1 cellular context compared by ENCODE assay signal in the genomic region with DNA sequence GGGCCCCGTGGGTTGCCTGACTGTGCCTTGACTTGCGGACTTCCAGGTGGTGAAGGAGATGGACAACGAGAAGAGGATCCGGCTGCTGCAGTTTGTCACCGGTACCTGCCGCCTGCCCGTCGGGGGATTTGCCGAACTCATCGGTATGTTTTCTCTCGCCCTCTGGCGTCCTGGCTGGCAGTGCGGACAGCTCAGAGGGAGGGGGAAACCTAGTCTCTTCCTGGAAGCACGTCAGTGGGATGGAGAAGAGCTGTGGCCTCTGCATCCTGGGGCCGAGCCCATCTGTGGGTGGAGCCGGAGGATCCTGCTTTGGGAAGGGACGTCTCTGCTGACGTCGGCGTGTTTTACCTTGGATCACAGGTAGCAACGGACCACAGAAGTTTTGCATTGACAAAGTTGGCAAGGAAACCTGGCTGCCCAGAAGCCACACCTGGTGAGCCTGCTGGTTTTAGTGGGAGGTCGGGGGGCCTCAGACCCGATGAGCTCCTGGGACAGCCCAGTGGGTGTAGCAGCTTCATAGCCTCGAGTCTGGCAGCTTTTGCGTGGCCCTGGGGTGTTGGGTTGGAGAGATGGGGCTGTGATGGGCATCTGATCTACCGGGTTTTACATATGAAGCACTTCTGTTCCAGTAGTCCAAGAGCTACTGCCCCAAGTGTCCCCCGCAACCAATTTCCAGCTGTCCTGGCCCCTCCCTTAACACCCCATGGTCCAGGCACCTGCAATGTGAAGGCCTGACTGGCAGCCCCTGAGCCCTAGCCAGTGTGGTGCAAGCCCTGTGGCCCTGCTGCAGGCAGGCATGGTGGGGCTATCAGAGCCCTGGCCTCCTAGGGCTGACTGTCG.
TF ChIP-seq lines count a peak whose summit lies in the region.

No MANE protein-coding gene starts in this region.

TF ChIP-seq in WTC11, 78 proteins besides CTCF, POLR2A, EP300 and RAD21 (continued from another document):
- TF ChIP-seq, protein P1, sequence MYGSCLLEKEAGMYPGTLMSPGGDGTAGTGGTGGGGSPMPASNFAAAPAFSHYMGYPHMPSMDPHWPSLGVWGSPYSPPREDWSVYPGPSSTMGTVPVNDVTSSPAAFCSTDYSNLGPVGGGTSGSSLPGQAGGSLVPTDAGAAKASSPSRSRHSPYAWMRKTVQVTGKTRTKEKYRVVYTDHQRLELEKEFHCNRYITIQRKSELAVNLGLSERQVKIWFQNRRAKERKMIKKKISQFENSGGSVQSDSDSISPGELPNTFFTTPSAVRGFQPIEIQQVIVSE (CRISPR knock-in tag; IDR thresholded peaks at IDR 0.05; ENCODE audit: borderline replicate concordance): no peak
- TF ChIP-seq, protein P2, sequence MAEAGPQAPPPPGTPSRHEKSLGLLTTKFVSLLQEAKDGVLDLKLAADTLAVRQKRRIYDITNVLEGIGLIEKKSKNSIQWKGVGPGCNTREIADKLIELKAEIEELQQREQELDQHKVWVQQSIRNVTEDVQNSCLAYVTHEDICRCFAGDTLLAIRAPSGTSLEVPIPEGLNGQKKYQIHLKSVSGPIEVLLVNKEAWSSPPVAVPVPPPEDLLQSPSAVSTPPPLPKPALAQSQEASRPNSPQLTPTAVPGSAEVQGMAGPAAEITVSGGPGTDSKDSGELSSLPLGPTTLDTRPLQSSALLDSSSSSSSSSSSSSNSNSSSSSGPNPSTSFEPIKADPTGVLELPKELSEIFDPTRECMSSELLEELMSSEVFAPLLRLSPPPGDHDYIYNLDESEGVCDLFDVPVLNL (CRISPR knock-in tag; IDR thresholded peaks at IDR 0.05; ENCODE audit: borderline replicate concordance, low read depth): no peak
- no peak for TF ChIP-seq ZNF232 (CRISPR knock-in tag; IDR thresholded peaks at IDR 0.05)
- TF ChIP-seq NR1H2 (CRISPR knock-in tag; IDR thresholded peaks at IDR 0.05): no peak
- TF ChIP-seq E2F1 (CRISPR knock-in tag; IDR thresholded peaks at IDR 0.05): no peak
- TF ChIP-seq PRRX2 (CRISPR knock-in tag; IDR thresholded peaks at IDR 0.05): no peak
- TF ChIP-seq ESRRA (CRISPR knock-in tag; IDR thresholded peaks at IDR 0.05; ENCODE audit: borderline replicate concordance): no peak
- TF ChIP-seq, protein P3, sequence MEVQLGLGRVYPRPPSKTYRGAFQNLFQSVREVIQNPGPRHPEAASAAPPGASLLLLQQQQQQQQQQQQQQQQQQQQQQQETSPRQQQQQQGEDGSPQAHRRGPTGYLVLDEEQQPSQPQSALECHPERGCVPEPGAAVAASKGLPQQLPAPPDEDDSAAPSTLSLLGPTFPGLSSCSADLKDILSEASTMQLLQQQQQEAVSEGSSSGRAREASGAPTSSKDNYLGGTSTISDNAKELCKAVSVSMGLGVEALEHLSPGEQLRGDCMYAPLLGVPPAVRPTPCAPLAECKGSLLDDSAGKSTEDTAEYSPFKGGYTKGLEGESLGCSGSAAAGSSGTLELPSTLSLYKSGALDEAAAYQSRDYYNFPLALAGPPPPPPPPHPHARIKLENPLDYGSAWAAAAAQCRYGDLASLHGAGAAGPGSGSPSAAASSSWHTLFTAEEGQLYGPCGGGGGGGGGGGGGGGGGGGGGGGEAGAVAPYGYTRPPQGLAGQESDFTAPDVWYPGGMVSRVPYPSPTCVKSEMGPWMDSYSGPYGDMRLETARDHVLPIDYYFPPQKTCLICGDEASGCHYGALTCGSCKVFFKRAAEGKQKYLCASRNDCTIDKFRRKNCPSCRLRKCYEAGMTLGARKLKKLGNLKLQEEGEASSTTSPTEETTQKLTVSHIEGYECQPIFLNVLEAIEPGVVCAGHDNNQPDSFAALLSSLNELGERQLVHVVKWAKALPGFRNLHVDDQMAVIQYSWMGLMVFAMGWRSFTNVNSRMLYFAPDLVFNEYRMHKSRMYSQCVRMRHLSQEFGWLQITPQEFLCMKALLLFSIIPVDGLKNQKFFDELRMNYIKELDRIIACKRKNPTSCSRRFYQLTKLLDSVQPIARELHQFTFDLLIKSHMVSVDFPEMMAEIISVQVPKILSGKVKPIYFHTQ (CRISPR knock-in tag; IDR thresholded peaks at IDR 0.05): no peak
- TF ChIP-seq, protein P4, sequence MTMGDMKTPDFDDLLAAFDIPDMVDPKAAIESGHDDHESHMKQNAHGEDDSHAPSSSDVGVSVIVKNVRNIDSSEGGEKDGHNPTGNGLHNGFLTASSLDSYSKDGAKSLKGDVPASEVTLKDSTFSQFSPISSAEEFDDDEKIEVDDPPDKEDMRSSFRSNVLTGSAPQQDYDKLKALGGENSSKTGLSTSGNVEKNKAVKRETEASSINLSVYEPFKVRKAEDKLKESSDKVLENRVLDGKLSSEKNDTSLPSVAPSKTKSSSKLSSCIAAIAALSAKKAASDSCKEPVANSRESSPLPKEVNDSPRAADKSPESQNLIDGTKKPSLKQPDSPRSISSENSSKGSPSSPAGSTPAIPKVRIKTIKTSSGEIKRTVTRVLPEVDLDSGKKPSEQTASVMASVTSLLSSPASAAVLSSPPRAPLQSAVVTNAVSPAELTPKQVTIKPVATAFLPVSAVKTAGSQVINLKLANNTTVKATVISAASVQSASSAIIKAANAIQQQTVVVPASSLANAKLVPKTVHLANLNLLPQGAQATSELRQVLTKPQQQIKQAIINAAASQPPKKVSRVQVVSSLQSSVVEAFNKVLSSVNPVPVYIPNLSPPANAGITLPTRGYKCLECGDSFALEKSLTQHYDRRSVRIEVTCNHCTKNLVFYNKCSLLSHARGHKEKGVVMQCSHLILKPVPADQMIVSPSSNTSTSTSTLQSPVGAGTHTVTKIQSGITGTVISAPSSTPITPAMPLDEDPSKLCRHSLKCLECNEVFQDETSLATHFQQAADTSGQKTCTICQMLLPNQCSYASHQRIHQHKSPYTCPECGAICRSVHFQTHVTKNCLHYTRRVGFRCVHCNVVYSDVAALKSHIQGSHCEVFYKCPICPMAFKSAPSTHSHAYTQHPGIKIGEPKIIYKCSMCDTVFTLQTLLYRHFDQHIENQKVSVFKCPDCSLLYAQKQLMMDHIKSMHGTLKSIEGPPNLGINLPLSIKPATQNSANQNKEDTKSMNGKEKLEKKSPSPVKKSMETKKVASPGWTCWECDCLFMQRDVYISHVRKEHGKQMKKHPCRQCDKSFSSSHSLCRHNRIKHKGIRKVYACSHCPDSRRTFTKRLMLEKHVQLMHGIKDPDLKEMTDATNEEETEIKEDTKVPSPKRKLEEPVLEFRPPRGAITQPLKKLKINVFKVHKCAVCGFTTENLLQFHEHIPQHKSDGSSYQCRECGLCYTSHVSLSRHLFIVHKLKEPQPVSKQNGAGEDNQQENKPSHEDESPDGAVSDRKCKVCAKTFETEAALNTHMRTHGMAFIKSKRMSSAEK (CRISPR knock-in tag; IDR thresholded peaks at IDR 0.05; ENCODE audit: borderline replicate concordance): no peak
- no peak for TF ChIP-seq SMAD3 (CRISPR knock-in tag; IDR thresholded peaks at IDR 0.05; ENCODE audit: borderline replicate concordance)
- no peak for TF ChIP-seq GRHL2 (CRISPR knock-in tag; IDR thresholded peaks at IDR 0.05; ENCODE audit: insufficient replicate concordance, severe bottlenecking)
- no peak for TF ChIP-seq MYBL2 (CRISPR knock-in tag; IDR thresholded peaks at IDR 0.05)
- TF ChIP-seq TP53 (CRISPR knock-in tag; IDR thresholded peaks at IDR 0.05): no peak
- TF ChIP-seq ARID4B (CRISPR knock-in tag; IDR thresholded peaks at IDR 0.05; ENCODE audit: borderline replicate concordance): no peak
- no peak for TF ChIP-seq NR3C1 (CRISPR knock-in tag; conservative IDR thresholded peaks at IDR 0.05; ENCODE audit: low read depth)
- TF ChIP-seq IRF2 (CRISPR knock-in tag; IDR thresholded peaks at IDR 0.05; ENCODE audit: borderline replicate concordance, low read depth): no peak
